8 cellular contexts compared by ENCODE assay signal in genomic region chr17:66304304-66305174, GRCh38. TPM values are rescaled to one million over a fixed set of nuclear protein-coding genes. Genes with fewer than 3 reads are reported as not detected.
A peak's percentile ranks its signal among the peaks of the same experiment; 100 is the strongest.
DNase-seq lines count a peak whose midpoint lies in the region; ATAC-seq and TF ChIP-seq lines count a peak whose summit lies in the region.

No MANE protein-coding gene starts in this region.

- POLR2A ChIA-PET in A673 (lab: Charles Lee; ENCODE audit: low non-redundant PET) = no interaction called here
- POLR2A ChIA-PET in naive thymus-derived CD4-positive, alpha-beta T cell (lab: Charles Lee) = interaction anchor here (0.7 to 2.3 kb wide), 15 partner anchors 8 to 111 kb away, joined by 3 to 22 read pairs (median 3); no protein-coding TSS in a partner anchor

- peaks cover 6 to 41% (median 37%) of the 10 kb centered on the region in 5 donors for H3K36me3 Mint-ChIP-seq in naive thymus-derived CD4-positive, alpha-beta T cell

- H3K4me3 Mint-ChIP-seq in naive thymus-derived CD4-positive, alpha-beta T cell = peak overlapping the region; percentile 96 to 100 (median 99)

- H3K27me3 ChIP-seq in A673 (replicated peaks; ENCODE audit: insufficient read depth, low read depth, low read length, poor library complexity) = no peaks in the 10 kb centered on the region
- no peaks in the 10 kb centered on the region for H3K27me3 ChIP-seq in duodenal mucosa (ENCODE audit: control insufficient read depth in 1 of 2, insufficient read depth in 2 of 2, low read length in 2 of 2)
- no peaks in the 10 kb centered on the region for H3K27me3 ChIP-seq in naive thymus-derived CD4-positive, alpha-beta T cell (ENCODE audit: control insufficient read depth in 2 of 2, insufficient read depth in 2 of 2, low read length in 2 of 2)

- peaks cover 0 to 4% (median 0%) of the 10 kb centered on the region in 11 donors for H3K9me3 Mint-ChIP-seq in naive thymus-derived CD4-positive, alpha-beta T cell

- peak overlapping the region; percentile 84 to 98 (median 96) for H3K27ac Mint-ChIP-seq in naive thymus-derived CD4-positive, alpha-beta T cell

- CTCF ChIA-PET in A673 (lab: Charles Lee) = interaction anchor here (0.5 to 1.1 kb wide), 2 partner anchors 15 to 97 kb away, joined by 3 to 7 read pairs; no protein-coding TSS in a partner anchor
- CTCF ChIA-PET in naive thymus-derived CD4-positive, alpha-beta T cell (lab: Charles Lee) = interaction anchor here (0.6 to 2.1 kb wide), 11 partner anchors 9 to 262 kb away, joined by 3 to 9 read pairs (median 3); no protein-coding TSS in a partner anchor

- H3K27ac ChIP-seq in A673 (ENCODE audit: low read depth, low read length, poor library complexity, severe bottlenecking) (peak overlapping the region; percentile 13), duodenal mucosa (ENCODE audit: low read depth, low read length) (no peak overlapping the region)
- H3K27ac ChIP-seq in naive thymus-derived CD4-positive, alpha-beta T cell (ENCODE audit: low read depth, low read length) = peak overlapping the region; percentile 75

- no TSS peak for BruUV-seq in A673 (replicated peaks; lab: Mats Ljungman, UMichigan)

- H3K9me3 ChIP-seq in A673 (ENCODE audit: low read depth, low read length, poor library complexity, severe bottlenecking) (no peaks in the 10 kb centered on the region), duodenal mucosa (ENCODE audit: control insufficient read depth in 1 of 2, low read length in 2 of 2) (no peaks in the 10 kb centered on the region)
- no peaks in the 10 kb centered on the region for H3K9me3 ChIP-seq in naive thymus-derived CD4-positive, alpha-beta T cell (ENCODE audit: control insufficient read depth in 2 of 3, low read length in 3 of 3)

- DNase-seq in A673 (ENCODE audit: low spot score) = peak; percentile 53
- peak; percentile 58 for DNase-seq in H4 (ENCODE audit: low spot score)
- peak in 3 of 5 donors; percentile 3 to 66 (median 18) for DNase-seq in T-helper 1 cell
- peak in 2 of 9 donors; percentile 34 to 39 for DNase-seq in naive thymus-derived CD4-positive, alpha-beta T cell
- no peak for DNase-seq in germinal center (ENCODE audit: low spot score)

- peak overlapping the region; percentile 74 for H3K4me3 ChIP-seq in A673 (ENCODE audit: low read depth, low read length, poor library complexity, severe bottlenecking)
- H3K4me3 ChIP-seq in duodenal mucosa (ENCODE audit: low read depth in 1 of 2, low read length in 2 of 2) = peak overlapping the region; percentile 84 to 91
- H3K4me3 ChIP-seq in naive thymus-derived CD4-positive, alpha-beta T cell (ENCODE audit: low read length) = peak overlapping the region; percentile 54

- H3K4me1 ChIP-seq in A673 (ENCODE audit: insufficient read depth, low read length, poor library complexity, severe bottlenecking) (peaks cover 6% of the 10 kb centered on the region), duodenal mucosa (ENCODE audit: control insufficient read depth in 1 of 2, insufficient read depth in 2 of 2, low read length in 2 of 2) (peaks cover 18 to 22% of the 10 kb centered on the region in 2 donors)
- peaks cover 7 to 37% of the 10 kb centered on the region in 2 donors for H3K4me1 ChIP-seq in naive thymus-derived CD4-positive, alpha-beta T cell (ENCODE audit: control insufficient read depth in 2 of 2, insufficient read depth in 2 of 2, low read length in 2 of 2)

- no peak for ATAC-seq in naive thymus-derived CD4-positive, alpha-beta T cell
- ATAC-seq in GM21717 (IDR thresholded peaks at IDR 0.05; ENCODE audit: unreplicated experiment) (no peak), GM21723 (IDR thresholded peaks at IDR 0.05; ENCODE audit: unreplicated experiment) (no peak)

- H3K4me1 Mint-ChIP-seq in naive thymus-derived CD4-positive, alpha-beta T cell = peaks cover 39 to 80% (median 77%) of the 10 kb centered on the region in 7 donors

- 0 out of 2 replicates have a peak, but pooled peaks have one; percentile 12 for TF ChIP-seq CTCF in A673 (conservative IDR thresholded peaks at IDR 0.05; ENCODE audit: low read depth, low read length)

- peaks cover 0 to 9% (median 0%) of the 10 kb centered on the region in 5 donors for H3K27me3 Mint-ChIP-seq in naive thymus-derived CD4-positive, alpha-beta T cell

- intact Hi-C loops in A673 (cut with micrococcal nuclease; ENCODE audit: unreplicated experiment) = loop anchor here (10.0 kb wide), 1 partner anchor 120 kb away; no protein-coding TSS in a partner anchor
- intact Hi-C loops in naive thymus-derived CD4-positive, alpha-beta T cell (cut with micrococcal nuclease) = loop anchor here (1.0 to 5.0 kb wide), 9 partner anchors 9 to 1247 kb away; partner anchors contain the start of genes AXIN2 (in 1 of the 2) and GNA13 (in 1 of the 2)

- H3K36me3 ChIP-seq in A673 (ENCODE audit: insufficient read depth, low read length, poor library complexity, severe bottlenecking) = no peaks in the 10 kb centered on the region
- no peaks in the 10 kb centered on the region for H3K36me3 ChIP-seq in duodenal mucosa (ENCODE audit: control insufficient read depth in 1 of 2, insufficient read depth in 2 of 2, low read length in 2 of 2)
- H3K36me3 ChIP-seq in naive thymus-derived CD4-positive, alpha-beta T cell (ENCODE audit: control insufficient read depth in 2 of 3, insufficient read depth in 3 of 3, low read length in 3 of 3) = peaks cover 0 to 12% (median 0%) of the 10 kb centered on the region in 3 experiments

- H3K9ac ChIP-seq in duodenal mucosa (ENCODE audit: low read depth in 1 of 2, low read length in 2 of 2) = peak overlapping the region; percentile 69 to 76

RNA-seq across cellular contexts. Expression of gene PRKCA, which starts 2.1 kb away (rescaled TPM):
- 15.7 and 16.3 TPM in 2 replicates for total RNA-seq in A673 (2021)
- total RNA-seq in H4 (2014; rRNA removed; shearing (Covaris generic)) = 10.1 and 12.7 TPM in 2 replicates
- total RNA-seq in naive thymus-derived CD4-positive, alpha-beta T cell = 100 to 1,000 TPM in 4 of 5 experiments, 10 to 100 TPM in 1; 94.1 to 186 (median 154) TPM
- 1 to 10 TPM; 4.1 to 4.9 TPM for polyA plus RNA-seq in naive thymus-derived CD4-positive, alpha-beta T cell
